ENCODE assay signal across 1 cellular context in the genomic region with DNA sequence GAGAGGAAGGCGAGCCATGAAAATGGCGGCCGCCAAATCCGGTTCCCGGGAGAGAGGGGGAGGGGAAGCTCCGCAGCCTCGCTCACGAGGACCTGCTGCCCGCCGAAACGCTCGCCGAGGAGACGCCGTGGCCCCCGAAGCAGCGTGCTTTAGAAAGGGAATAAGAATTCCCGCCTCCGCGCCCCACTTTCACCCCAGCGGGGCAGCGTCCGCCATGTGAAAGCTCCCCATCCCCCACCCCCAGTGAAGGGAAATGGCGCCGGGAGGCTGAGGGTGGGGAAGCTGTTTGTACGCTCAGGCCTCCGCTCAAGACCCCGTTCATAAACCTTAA.
TF ChIP-seq lines count a peak whose summit lies in the region.

No MANE protein-coding gene starts in this region.

TF ChIP-seq in K562, 482 proteins besides CTCF, POLR2A, EP300 and RAD21 (continued from another document and continues in another):
- TF ChIP-seq, protein P1, sequence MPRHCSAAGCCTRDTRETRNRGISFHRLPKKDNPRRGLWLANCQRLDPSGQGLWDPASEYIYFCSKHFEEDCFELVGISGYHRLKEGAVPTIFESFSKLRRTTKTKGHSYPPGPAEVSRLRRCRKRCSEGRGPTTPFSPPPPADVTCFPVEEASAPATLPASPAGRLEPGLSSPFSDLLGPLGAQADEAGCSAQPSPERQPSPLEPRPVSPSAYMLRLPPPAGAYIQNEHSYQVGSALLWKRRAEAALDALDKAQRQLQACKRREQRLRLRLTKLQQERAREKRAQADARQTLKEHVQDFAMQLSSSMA (CRISPR knock-in tag; IDR thresholded peaks at IDR 0.05): no peak
- TF ChIP-seq, protein P2, sequence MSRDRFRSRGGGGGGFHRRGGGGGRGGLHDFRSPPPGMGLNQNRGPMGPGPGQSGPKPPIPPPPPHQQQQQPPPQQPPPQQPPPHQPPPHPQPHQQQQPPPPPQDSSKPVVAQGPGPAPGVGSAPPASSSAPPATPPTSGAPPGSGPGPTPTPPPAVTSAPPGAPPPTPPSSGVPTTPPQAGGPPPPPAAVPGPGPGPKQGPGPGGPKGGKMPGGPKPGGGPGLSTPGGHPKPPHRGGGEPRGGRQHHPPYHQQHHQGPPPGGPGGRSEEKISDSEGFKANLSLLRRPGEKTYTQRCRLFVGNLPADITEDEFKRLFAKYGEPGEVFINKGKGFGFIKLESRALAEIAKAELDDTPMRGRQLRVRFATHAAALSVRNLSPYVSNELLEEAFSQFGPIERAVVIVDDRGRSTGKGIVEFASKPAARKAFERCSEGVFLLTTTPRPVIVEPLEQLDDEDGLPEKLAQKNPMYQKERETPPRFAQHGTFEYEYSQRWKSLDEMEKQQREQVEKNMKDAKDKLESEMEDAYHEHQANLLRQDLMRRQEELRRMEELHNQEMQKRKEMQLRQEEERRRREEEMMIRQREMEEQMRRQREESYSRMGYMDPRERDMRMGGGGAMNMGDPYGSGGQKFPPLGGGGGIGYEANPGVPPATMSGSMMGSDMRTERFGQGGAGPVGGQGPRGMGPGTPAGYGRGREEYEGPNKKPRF (IDR thresholded peaks at IDR 0.05; ENCODE audit: low read depth, low read length): no peak
- TF ChIP-seq, protein P3, sequence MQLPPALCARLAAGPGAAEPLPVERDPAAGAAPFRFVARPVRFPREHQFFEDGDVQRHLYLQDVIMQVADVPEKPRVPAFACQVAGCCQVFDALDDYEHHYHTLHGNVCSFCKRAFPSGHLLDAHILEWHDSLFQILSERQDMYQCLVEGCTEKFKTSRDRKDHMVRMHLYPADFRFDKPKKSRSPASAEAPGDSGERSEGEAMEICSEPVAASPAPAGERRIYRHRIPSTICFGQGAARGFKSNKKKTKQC (CRISPR knock-in tag; IDR thresholded peaks at IDR 0.05): no peak
- TF ChIP-seq EP400 (IDR thresholded peaks at IDR 0.05): peak; percentile 97
- TF ChIP-seq RFX7 (CRISPR knock-in tag; IDR thresholded peaks at IDR 0.05): no peak
- TF ChIP-seq, protein P4, sequence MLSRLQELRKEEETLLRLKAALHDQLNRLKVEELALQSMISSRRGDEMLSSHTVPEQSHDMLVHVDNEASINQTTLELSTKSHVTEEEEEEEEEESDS (CRISPR knock-in tag; IDR thresholded peaks at IDR 0.05): no peak
- TF ChIP-seq, protein P5, sequence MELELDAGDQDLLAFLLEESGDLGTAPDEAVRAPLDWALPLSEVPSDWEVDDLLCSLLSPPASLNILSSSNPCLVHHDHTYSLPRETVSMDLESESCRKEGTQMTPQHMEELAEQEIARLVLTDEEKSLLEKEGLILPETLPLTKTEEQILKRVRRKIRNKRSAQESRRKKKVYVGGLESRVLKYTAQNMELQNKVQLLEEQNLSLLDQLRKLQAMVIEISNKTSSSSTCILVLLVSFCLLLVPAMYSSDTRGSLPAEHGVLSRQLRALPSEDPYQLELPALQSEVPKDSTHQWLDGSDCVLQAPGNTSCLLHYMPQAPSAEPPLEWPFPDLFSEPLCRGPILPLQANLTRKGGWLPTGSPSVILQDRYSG (tag; conservative IDR thresholded peaks at IDR 0.05; ENCODE audit: low read depth): 0 out of 2 replicates have a peak, but pooled peaks have one; percentile 41
- TF ChIP-seq, protein P6, sequence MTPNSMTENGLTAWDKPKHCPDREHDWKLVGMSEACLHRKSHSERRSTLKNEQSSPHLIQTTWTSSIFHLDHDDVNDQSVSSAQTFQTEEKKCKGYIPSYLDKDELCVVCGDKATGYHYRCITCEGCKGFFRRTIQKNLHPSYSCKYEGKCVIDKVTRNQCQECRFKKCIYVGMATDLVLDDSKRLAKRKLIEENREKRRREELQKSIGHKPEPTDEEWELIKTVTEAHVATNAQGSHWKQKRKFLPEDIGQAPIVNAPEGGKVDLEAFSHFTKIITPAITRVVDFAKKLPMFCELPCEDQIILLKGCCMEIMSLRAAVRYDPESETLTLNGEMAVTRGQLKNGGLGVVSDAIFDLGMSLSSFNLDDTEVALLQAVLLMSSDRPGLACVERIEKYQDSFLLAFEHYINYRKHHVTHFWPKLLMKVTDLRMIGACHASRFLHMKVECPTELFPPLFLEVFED (CRISPR knock-in tag; conservative IDR thresholded peaks at IDR 0.05): peak; percentile 36; the same call in 1 of the 2 replicates
- no peak for TF ChIP-seq HDAC6 (IDR thresholded peaks at IDR 0.05; ENCODE audit: low read depth, low read length)
- TF ChIP-seq ZBTB7A (IDR thresholded peaks at IDR 0.05; ENCODE audit: borderline replicate concordance, control insufficient read depth, low read depth, low read length): peak; percentile 56; the same call in 1 of the 2 replicates
- TF ChIP-seq ZNF57 (CRISPR knock-in tag; IDR thresholded peaks at IDR 0.05): 0 out of 2 replicates have a peak, but pooled peaks have one; percentile 69
- TF ChIP-seq RBM15 (IDR thresholded peaks at IDR 0.05; ENCODE audit: insufficient read depth, low read length): no peak
- TF ChIP-seq, protein P7, sequence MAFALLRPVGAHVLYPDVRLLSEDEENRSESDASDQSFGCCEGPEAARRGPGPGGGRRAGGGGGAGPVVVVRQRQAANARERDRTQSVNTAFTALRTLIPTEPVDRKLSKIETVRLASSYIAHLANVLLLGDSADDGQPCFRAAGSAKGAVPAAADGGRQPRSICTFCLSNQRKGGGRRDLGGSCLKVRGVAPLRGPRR (CRISPR knock-in tag; IDR thresholded peaks at IDR 0.05): no peak
- TF ChIP-seq, protein P8, sequence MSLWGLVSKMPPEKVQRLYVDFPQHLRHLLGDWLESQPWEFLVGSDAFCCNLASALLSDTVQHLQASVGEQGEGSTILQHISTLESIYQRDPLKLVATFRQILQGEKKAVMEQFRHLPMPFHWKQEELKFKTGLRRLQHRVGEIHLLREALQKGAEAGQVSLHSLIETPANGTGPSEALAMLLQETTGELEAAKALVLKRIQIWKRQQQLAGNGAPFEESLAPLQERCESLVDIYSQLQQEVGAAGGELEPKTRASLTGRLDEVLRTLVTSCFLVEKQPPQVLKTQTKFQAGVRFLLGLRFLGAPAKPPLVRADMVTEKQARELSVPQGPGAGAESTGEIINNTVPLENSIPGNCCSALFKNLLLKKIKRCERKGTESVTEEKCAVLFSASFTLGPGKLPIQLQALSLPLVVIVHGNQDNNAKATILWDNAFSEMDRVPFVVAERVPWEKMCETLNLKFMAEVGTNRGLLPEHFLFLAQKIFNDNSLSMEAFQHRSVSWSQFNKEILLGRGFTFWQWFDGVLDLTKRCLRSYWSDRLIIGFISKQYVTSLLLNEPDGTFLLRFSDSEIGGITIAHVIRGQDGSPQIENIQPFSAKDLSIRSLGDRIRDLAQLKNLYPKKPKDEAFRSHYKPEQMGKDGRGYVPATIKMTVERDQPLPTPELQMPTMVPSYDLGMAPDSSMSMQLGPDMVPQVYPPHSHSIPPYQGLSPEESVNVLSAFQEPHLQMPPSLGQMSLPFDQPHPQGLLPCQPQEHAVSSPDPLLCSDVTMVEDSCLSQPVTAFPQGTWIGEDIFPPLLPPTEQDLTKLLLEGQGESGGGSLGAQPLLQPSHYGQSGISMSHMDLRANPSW (CRISPR knock-in tag; IDR thresholded peaks at IDR 0.05): no peak
- TF ChIP-seq, protein P9, sequence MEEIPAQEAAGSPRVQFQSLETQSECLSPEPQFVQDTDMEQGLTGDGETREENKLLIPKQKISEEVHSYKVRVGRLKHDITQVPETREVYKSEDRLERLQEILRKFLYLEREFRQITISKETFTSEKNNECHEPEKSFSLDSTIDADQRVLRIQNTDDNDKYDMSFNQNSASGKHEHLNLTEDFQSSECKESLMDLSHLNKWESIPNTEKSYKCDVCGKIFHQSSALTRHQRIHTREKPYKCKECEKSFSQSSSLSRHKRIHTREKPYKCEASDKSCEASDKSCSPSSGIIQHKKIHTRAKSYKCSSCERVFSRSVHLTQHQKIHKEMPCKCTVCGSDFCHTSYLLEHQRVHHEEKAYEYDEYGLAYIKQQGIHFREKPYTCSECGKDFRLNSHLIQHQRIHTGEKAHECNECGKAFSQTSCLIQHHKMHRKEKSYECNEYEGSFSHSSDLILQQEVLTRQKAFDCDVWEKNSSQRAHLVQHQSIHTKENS (CRISPR knock-in tag; IDR thresholded peaks at IDR 0.05): no peak
- peak; percentile 67 for TF ChIP-seq CHD2 (IDR thresholded peaks at IDR 0.05; ENCODE audit: low read depth, low read length)
- TF ChIP-seq RNF2 (IDR thresholded peaks at IDR 0.05): peak; percentile 67
- TF ChIP-seq EGR1 (conservative IDR thresholded peaks at IDR 0.05): no peak; the same call in 1 of the 2 replicates
- TF ChIP-seq ZFX (CRISPR knock-in tag; IDR thresholded peaks at IDR 0.05): no peak
- TF ChIP-seq SPI1 (IDR thresholded peaks at IDR 0.05; ENCODE audit: borderline replicate concordance, low read depth, low read length): no peak
- no peak for TF ChIP-seq WHSC1 (IDR thresholded peaks at IDR 0.05; ENCODE audit: low read length)
- no peak for TF ChIP-seq STAT5A (IDR thresholded peaks at IDR 0.05; ENCODE audit: borderline replicate concordance, low read length)
- TF ChIP-seq RBM17 (IDR thresholded peaks at IDR 0.05; ENCODE audit: borderline replicate concordance, low read depth, low read length): no peak
- peak; percentile 63 for TF ChIP-seq HMGN3 (IDR thresholded peaks at IDR 0.05; ENCODE audit: borderline replicate concordance, extremely low read depth, insufficient read length, low read depth, low read length)
- TF ChIP-seq, protein P10, sequence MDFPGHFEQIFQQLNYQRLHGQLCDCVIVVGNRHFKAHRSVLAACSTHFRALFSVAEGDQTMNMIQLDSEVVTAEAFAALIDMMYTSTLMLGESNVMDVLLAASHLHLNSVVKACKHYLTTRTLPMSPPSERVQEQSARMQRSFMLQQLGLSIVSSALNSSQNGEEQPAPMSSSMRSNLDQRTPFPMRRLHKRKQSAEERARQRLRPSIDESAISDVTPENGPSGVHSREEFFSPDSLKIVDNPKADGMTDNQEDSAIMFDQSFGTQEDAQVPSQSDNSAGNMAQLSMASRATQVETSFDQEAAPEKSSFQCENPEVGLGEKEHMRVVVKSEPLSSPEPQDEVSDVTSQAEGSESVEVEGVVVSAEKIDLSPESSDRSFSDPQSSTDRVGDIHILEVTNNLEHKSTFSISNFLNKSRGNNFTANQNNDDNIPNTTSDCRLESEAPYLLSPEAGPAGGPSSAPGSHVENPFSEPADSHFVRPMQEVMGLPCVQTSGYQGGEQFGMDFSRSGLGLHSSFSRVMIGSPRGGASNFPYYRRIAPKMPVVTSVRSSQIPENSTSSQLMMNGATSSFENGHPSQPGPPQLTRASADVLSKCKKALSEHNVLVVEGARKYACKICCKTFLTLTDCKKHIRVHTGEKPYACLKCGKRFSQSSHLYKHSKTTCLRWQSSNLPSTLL (IDR thresholded peaks at IDR 0.05): no peak
- TF ChIP-seq HNRNPH1 (optimal IDR thresholded peaks at IDR 0.05; ENCODE audit: low read depth, low read length): no peak
- no peak for TF ChIP-seq ZNF232 (CRISPR knock-in tag; IDR thresholded peaks at IDR 0.05)
- no peak for TF ChIP-seq NFYB (IDR thresholded peaks at IDR 0.05; ENCODE audit: extremely low read depth, insufficient read length)
- TF ChIP-seq, protein P11, sequence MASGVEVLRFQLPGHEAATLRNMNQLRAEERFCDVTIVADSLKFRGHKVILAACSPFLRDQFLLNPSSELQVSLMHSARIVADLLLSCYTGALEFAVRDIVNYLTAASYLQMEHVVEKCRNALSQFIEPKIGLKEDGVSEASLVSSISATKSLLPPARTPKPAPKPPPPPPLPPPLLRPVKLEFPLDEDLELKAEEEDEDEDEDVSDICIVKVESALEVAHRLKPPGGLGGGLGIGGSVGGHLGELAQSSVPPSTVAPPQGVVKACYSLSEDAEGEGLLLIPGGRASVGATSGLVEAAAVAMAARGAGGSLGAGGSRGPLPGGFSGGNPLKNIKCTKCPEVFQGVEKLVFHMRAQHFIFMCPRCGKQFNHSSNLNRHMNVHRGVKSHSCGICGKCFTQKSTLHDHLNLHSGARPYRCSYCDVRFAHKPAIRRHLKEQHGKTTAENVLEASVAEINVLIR (CRISPR knock-in tag; IDR thresholded peaks at IDR 0.05): 0 out of 2 replicates have a peak, but pooled peaks have one; percentile 26
- TF ChIP-seq ZFPM2 (CRISPR knock-in tag; IDR thresholded peaks at IDR 0.05): 0 out of 2 replicates have a peak, but pooled peaks have one; percentile 88
- no peak for TF ChIP-seq CREM (IDR thresholded peaks at IDR 0.05; ENCODE audit: low read depth)
- TF ChIP-seq, protein P12, sequence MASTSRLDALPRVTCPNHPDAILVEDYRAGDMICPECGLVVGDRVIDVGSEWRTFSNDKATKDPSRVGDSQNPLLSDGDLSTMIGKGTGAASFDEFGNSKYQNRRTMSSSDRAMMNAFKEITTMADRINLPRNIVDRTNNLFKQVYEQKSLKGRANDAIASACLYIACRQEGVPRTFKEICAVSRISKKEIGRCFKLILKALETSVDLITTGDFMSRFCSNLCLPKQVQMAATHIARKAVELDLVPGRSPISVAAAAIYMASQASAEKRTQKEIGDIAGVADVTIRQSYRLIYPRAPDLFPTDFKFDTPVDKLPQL (IDR thresholded peaks at IDR 0.05; ENCODE audit: extremely low read depth, insufficient read length): no peak
- TF ChIP-seq, protein P13, sequence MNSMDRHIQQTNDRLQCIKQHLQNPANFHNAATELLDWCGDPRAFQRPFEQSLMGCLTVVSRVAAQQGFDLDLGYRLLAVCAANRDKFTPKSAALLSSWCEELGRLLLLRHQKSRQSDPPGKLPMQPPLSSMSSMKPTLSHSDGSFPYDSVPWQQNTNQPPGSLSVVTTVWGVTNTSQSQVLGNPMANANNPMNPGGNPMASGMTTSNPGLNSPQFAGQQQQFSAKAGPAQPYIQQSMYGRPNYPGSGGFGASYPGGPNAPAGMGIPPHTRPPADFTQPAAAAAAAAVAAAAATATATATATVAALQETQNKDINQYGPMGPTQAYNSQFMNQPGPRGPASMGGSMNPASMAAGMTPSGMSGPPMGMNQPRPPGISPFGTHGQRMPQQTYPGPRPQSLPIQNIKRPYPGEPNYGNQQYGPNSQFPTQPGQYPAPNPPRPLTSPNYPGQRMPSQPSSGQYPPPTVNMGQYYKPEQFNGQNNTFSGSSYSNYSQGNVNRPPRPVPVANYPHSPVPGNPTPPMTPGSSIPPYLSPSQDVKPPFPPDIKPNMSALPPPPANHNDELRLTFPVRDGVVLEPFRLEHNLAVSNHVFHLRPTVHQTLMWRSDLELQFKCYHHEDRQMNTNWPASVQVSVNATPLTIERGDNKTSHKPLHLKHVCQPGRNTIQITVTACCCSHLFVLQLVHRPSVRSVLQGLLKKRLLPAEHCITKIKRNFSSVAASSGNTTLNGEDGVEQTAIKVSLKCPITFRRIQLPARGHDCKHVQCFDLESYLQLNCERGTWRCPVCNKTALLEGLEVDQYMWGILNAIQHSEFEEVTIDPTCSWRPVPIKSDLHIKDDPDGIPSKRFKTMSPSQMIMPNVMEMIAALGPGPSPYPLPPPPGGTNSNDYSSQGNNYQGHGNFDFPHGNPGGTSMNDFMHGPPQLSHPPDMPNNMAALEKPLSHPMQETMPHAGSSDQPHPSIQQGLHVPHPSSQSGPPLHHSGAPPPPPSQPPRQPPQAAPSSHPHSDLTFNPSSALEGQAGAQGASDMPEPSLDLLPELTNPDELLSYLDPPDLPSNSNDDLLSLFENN (IDR thresholded peaks at IDR 0.05; ENCODE audit: low read depth in 2 of 2, low read length in 2 of 2): 0 out of 4 replicates have a peak, but pooled peaks of 1 of the 2 experiments have one; percentile 6
- TF ChIP-seq JUN (IDR thresholded peaks at IDR 0.05; ENCODE audit: borderline replicate concordance, low read depth, low read length): no peak
- no peak for TF ChIP-seq JUN (CRISPR knock-in tag; IDR thresholded peaks at IDR 0.05; ENCODE audit: borderline replicate concordance)
- TF ChIP-seq, protein P14, sequence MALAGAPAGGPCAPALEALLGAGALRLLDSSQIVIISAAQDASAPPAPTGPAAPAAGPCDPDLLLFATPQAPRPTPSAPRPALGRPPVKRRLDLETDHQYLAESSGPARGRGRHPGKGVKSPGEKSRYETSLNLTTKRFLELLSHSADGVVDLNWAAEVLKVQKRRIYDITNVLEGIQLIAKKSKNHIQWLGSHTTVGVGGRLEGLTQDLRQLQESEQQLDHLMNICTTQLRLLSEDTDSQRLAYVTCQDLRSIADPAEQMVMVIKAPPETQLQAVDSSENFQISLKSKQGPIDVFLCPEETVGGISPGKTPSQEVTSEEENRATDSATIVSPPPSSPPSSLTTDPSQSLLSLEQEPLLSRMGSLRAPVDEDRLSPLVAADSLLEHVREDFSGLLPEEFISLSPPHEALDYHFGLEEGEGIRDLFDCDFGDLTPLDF (CRISPR knock-in tag; IDR thresholded peaks at IDR 0.05): 0 out of 2 replicates have a peak, but pooled peaks have one; percentile 60
- no peak for TF ChIP-seq RBM14 (IDR thresholded peaks at IDR 0.05; ENCODE audit: borderline replicate concordance, insufficient read depth, low read depth, low read length)
